33 cellular contexts compared by ENCODE assay signal in genomic region chr9:130623466-130623865, GRCh38. TPM values are rescaled to one million over a fixed set of nuclear protein-coding genes. Genes with fewer than 3 reads are reported as not detected.
"Had no signal": no experiment of that assay in that cellular context is flagged by ENCODE, and none has a peak within 500 bp of the region (broad histone marks: within the 10 kb centered on the region; RNA-seq: fewer than 3 reads in every experiment).

No MANE protein-coding gene starts in this region.

- H3K9me3 ChIP-seq: esophagus squamous epithelium, gastrocnemius medialis, heart right ventricle, left ventricle myocardium inferior, lower lobe of right lung had no signal

- ATAC-seq: effector memory CD8-positive, alpha-beta T cell; esophagus mucosa; gastrocnemius medialis; heart right ventricle; left colon; lower lobe of right lung; naive thymus-derived CD4-positive, alpha-beta T cell had no signal

- FAIRE-seq: colon, endometrium, kidney had no signal

- H3K27ac ChIP-seq: coronary artery, dorsolateral prefrontal cortex, epithelial cell of prostate, esophagus squamous epithelium, gastrocnemius medialis, heart right ventricle, left ventricle myocardium inferior, lower lobe of right lung had no signal

- DNase-seq: dermis blood vessel endothelial cell; dorsolateral prefrontal cortex; effector CD4-positive, alpha-beta T cell; effector memory CD8-positive, alpha-beta T cell; endodermal cell; erythroblast; esophagus squamous epithelium; foreskin fibroblast; foreskin melanocyte; gastrocnemius medialis; glutamatergic neuron; head of caudate nucleus; heart right ventricle; hippocampal formation; immature natural killer cell; islet precursor cell; kidney; kidney glomerular epithelial cell; left colon; left ventricle myocardium inferior; lower lobe of right lung; mesenchymal stem cell; midbrain; naive thymus-derived CD4-positive, alpha-beta T cell had no signal

- H3K4me3 ChIP-seq: coronary artery, dorsolateral prefrontal cortex, esophagus squamous epithelium, gastrocnemius medialis, heart right ventricle, left ventricle myocardium inferior, lower lobe of right lung had no signal

- H3K27me3 ChIP-seq: dorsolateral prefrontal cortex, esophagus squamous epithelium, gastrocnemius medialis, heart right ventricle had no signal

- H3K4me1 ChIP-seq: esophagus squamous epithelium, gastrocnemius medialis, lower lobe of right lung had no signal

RNA-seq across cellular contexts. Expression of gene PRDM12, which starts 40.9 kb away (rescaled TPM):
- total RNA-seq: dermis blood vessel endothelial cell; endodermal cell; esophagus mucosa; esophagus squamous epithelium; gastrocnemius medialis; glomerular endothelial cell; heart right ventricle; kidney; left colon; left ventricle myocardium inferior; liver; lower lobe of right lung; lung microvascular endothelial cell; mononuclear cell; naive thymus-derived CD4-positive, alpha-beta T cell had no signal
